ENCODE assay signal across 31 cellular contexts in the genomic region with DNA sequence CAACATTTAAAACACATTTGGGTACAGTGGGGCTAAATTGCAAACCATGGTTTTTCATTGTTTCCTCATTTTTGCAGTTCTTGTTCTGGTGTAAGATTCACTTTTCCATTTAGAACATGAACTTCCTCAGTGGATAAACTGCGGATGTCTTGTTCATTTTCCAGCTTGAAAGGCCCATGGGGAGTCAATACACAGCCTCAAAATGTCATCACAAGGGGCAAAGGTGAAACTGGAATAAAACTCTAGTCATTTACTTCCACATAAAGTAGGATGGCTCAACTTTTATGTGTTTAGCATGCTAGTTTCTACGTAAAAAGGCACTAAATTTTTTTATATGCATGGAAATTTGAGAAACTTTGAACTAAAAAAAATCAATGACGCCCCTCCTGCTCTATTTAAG.
"Had no signal": no experiment of that assay in that cellular context is flagged by ENCODE, and none has a peak within 500 bp of the region (broad histone marks: within the 10 kb centered on the region; RNA-seq: fewer than 3 reads in every experiment).

No MANE protein-coding gene starts in this region.

- H3K27me3 ChIP-seq: neural progenitor cell, ovary, right lobe of liver, sigmoid colon, spleen, suprapubic skin, testis, tibial artery, transverse colon, vagina had no signal

- H3K27me3 Mint-ChIP-seq: progenitor cell of endocrine pancreas; stimulated activated memory B cell treated with anti-CD40 and anti-IgM and Interleukin-4, amounts not matched to agents 10 μg/mL and 1 μg/mL and 100 μg/mL, for 72 hours; stimulated activated naive CD8-positive, alpha-beta T cell treated with anti-CD3 and anti-CD28 coated beads, Interleukin-15, amount 100 ng/mL, for 72 hours; type B pancreatic cell had no signal

- H3K36me3 Mint-ChIP-seq: natural killer cell; neural progenitor cell; stimulated activated memory B cell treated with anti-CD40 and anti-IgM and Interleukin-4, amounts not matched to agents 10 μg/mL and 1 μg/mL and 100 μg/mL, for 72 hours; type B pancreatic cell had no signal

- H3K79me2 ChIP-seq: parathyroid adenoma had no signal

- H3K4me2 ChIP-seq: neural progenitor cell, smooth muscle cell had no signal

- H3K9me3 ChIP-seq: ovary, psoas muscle, right lobe of liver, sigmoid colon, spleen, suprapubic skin, testis, tibial artery, transverse colon, vagina had no signal

- H3K4me3 Mint-ChIP-seq: natural killer cell; nephron; neural progenitor cell; stimulated activated memory B cell treated with anti-CD40 and anti-IgM and Interleukin-4, amounts not matched to agents 10 μg/mL and 1 μg/mL and 100 μg/mL, for 72 hours; stimulated activated naive CD8-positive, alpha-beta T cell treated with anti-CD3 and anti-CD28 coated beads, Interleukin-15, amount 100 ng/mL, for 72 hours; type B pancreatic cell had no signal

- H3K4me1 Mint-ChIP-seq: natural killer cell; neural progenitor cell; stimulated activated memory B cell treated with anti-CD40 and anti-IgM and Interleukin-4, amounts not matched to agents 10 μg/mL and 1 μg/mL and 100 μg/mL, for 72 hours; stimulated activated naive CD8-positive, alpha-beta T cell treated with anti-CD3 and anti-CD28 coated beads, Interleukin-15, amount 100 ng/mL, for 72 hours had no signal

- H3K27ac ChIP-seq: neural progenitor cell, ovary, parathyroid adenoma, psoas muscle, right lobe of liver, sigmoid colon, spleen, suprapubic skin, testis, tibial artery, vagina had no signal

- H3K36me3 ChIP-seq: neural progenitor cell, ovary, right lobe of liver, sigmoid colon, spleen, suprapubic skin, tibial artery, transverse colon, vagina had no signal

- H3K4me1 ChIP-seq: neural progenitor cell, parathyroid adenoma, psoas muscle, right lobe of liver, sigmoid colon, spleen, suprapubic skin, testis, tibial artery, vagina had no signal

- H3K9me3 Mint-ChIP-seq: nephron; neural progenitor cell; stimulated activated memory B cell treated with anti-CD40 and anti-IgM and Interleukin-4, amounts not matched to agents 10 μg/mL and 1 μg/mL and 100 μg/mL, for 72 hours; stimulated activated naive CD8-positive, alpha-beta T cell treated with anti-CD3 and anti-CD28 coated beads, Interleukin-15, amount 100 ng/mL, for 72 hours; type B pancreatic cell had no signal

- H3K27ac Mint-ChIP-seq: natural killer cell; nephron; neural progenitor cell; progenitor cell of endocrine pancreas; stimulated activated memory B cell treated with anti-CD40 and anti-IgM and Interleukin-4, amounts not matched to agents 10 μg/mL and 1 μg/mL and 100 μg/mL, for 72 hours; stimulated activated naive CD8-positive, alpha-beta T cell treated with anti-CD3 and anti-CD28 coated beads, Interleukin-15, amount 100 ng/mL, for 72 hours; type B pancreatic cell had no signal

- H2AFZ ChIP-seq: neural progenitor cell, parathyroid adenoma had no signal

- ATAC-seq: natural killer cell; psoas muscle; right cardiac atrium; right lobe of liver; stimulated activated memory B cell treated with anti-CD40 and anti-IgM and Interleukin-4, amounts not matched to agents 10 μg/mL and 1 μg/mL and 100 μg/mL, for 72 hours; stimulated activated naive CD8-positive, alpha-beta T cell treated with anti-CD3 and anti-CD28 coated beads, Interleukin-15, amount 100 ng/mL, for 72 hours; stimulated activated naive CD8-positive, alpha-beta T cell treated with anti-CD3 and anti-CD28 coated beads, Interleukin-15, Interleukin-2, amounts not matched to agents 100 U/mL and 50 U/mL, for 24 hours had no signal

- FAIRE-seq: urothelium cell line had no signal

- H3K4me3 ChIP-seq: neural progenitor cell, ovary, psoas muscle, right lobe of liver, sigmoid colon, smooth muscle cell, spleen, suprapubic skin, testis, tibial artery, transverse colon, vagina had no signal

- DNase-seq: natural killer cell; occipital lobe; ovary; posterior cingulate gyrus; psoas muscle; right cardiac atrium; right lobe of liver; sigmoid colon; spleen; stimulated activated CD4-positive, alpha-beta T cell treated with anti-CD3 and anti-CD28 coated beads, Interleukin-12 subunit alpha, Interleukin-12 subunit beta, amount 100 ng/mL, for 4 hours; stimulated activated CD4-positive, alpha-beta T cell treated with anti-CD3 and anti-CD28 coated beads, Interleukin-1b, Interleukin-23, amount 100 ng/mL, for 48 hours; stimulated activated CD4-positive, alpha-beta T cell treated with anti-CD3 and anti-CD28 coated beads, Interleukin-4, amount 100 ng/mL, for 1 hour; stimulated activated CD4-positive, alpha-beta T cell treated with anti-CD3 and anti-CD28 coated beads, Interleukin-4, amount 100 ng/mL, for 4 hours; stimulated activated CD8-positive, alpha-beta memory T cell treated with anti-CD3 and anti-CD28 coated beads, Interleukin-4, amount 100 ng/mL, for 48 hours; stimulated activated naive CD4-positive, alpha-beta T cell; stimulated activated naive CD8-positive, alpha-beta T cell treated with anti-CD3 and anti-CD28 coated beads, Interleukin-15, amount 100 ng/mL, for 72 hours; stimulated activated naive CD8-positive, alpha-beta T cell treated with anti-CD3 and anti-CD28 coated beads, Interleukin-15, Interleukin-2, amounts not matched to agents 100 U/mL and 50 U/mL, for 24 hours; substantia nigra; testis; tibial artery; transverse colon had no signal
